In genomic region chr19:7904074-7905020, GRCh38 we compare ENCODE assay signal across 8 cellular contexts. TPM values are rescaled to one million over a fixed set of nuclear protein-coding genes. Genes with fewer than 3 reads are reported as not detected.
DNase-seq lines count a peak whose midpoint lies in the region; ATAC-seq, FAIRE-seq and TF ChIP-seq lines count a peak whose summit lies in the region.

No MANE protein-coding gene starts in this region.

- FAIRE-seq in HepG2 (lab: Jason Lieb, UNC), result no peak

- TSS peak; percentile 39 for BruUV-seq in mammary epithelial cell (replicated peaks; lab: Mats Ljungman, UMichigan)
- no TSS peak for BruUV-seq in HepG2 (replicated peaks; lab: Mats Ljungman, UMichigan)

- H3K9ac ChIP-seq in mammary epithelial cell (ENCODE audit: insufficient read depth, low read length) (peak overlapping the region; percentile 72), HepG2 (ENCODE audit: insufficient read depth, low read depth, low read length) (peak overlapping the region; percentile 81)

- dilution Hi-C loops in mammary epithelial cell (cut with HindIII; ENCODE audit: low sequenced_read_pairs), result no loop called here

- peaks cover 27% of the 10 kb centered on the region for H3K4me1 Mint-ChIP-seq in stimulated activated naive CD8-positive, alpha-beta T cell treated with anti-CD3 and anti-CD28 coated beads, Interleukin-15, Interleukin-2, amounts not matched to agents 100 ng/mL and 50 ng/mL, for 24 hours (ENCODE audit: low read depth)

- in situ Hi-C loops in mammary epithelial cell (cut with MboI; ENCODE audit: low sequenced_read_pairs in 2 of 2), result no loop called here
- in situ Hi-C loops in HepG2 (cut with HindIII; ENCODE audit: extremely low pct_ligation_motif_present, low pct_unique_long_range_greater_than_20kb), result no loop called here

- no peak for TF ChIP-seq RAD21 in HepG2 (CRISPR knock-in tag; IDR thresholded peaks at IDR 0.05)

- H3K79me2 ChIP-seq in mammary epithelial cell (ENCODE audit: insufficient read depth, low read length) (peaks cover 53% of the 10 kb centered on the region), HepG2 (ENCODE audit: insufficient read depth, low read length) (peaks cover 29% of the 10 kb centered on the region)

- H2AFZ ChIP-seq in mammary epithelial cell (ENCODE audit: low read depth, low read length) (peak overlapping the region; percentile 66), HepG2 (ENCODE audit: low read length) (no peak overlapping the region)

- TF ChIP-seq POLR2A in HepG2 (IDR thresholded peaks at IDR 0.05; ENCODE audit: insufficient read depth in 1 of 2, low read depth in 2 of 2, low read length in 2 of 2), result 0 out of 4 replicates have a peak, but pooled peaks have one; percentile 8

- H3K27ac ChIP-seq in mammary epithelial cell (ENCODE audit: insufficient read depth, low read depth, low read length) (peak overlapping the region; percentile 54), HepG2 (ENCODE audit: extremely low read length, insufficient read depth, low read length) (peak overlapping the region; percentile 71)

- CTCF ChIA-PET in mammary epithelial cell (lab: Charles Lee; ENCODE audit: low non-redundant PET) (interaction anchor here (0.6 kb wide), 1 partner anchor 52 kb away, joined by 3 read pairs; no protein-coding TSS in a partner anchor), HepG2 (lab: Yijun Ruan, JAX; ENCODE audit: low intra/inter-chr PET ratio, low total read pairs) (interaction anchor here (1.4 to 2.0 kb wide), 2 partner anchors 34 to 51 kb away, joined by 5 to 8 read pairs; no protein-coding TSS in a partner anchor)

- H3K36me3 ChIP-seq in mammary epithelial cell (ENCODE audit: insufficient read depth, low read length) (no peaks in the 10 kb centered on the region), HepG2 (replicated peaks in 1 of 2; ENCODE audit: control insufficient read depth in 1 of 2, insufficient read depth in 2 of 2, low read length in 2 of 2) (peaks cover 6 to 17% of the 10 kb centered on the region in 2 experiments; a peak in 2 of 5 replicates)

- peak overlapping the region; percentile 60 to 96 (median 64) for H3K4me3 ChIP-seq in mammary epithelial cell (replicated peaks in 1 of 3; ENCODE audit: insufficient read depth in 1 of 3, low read depth in 2 of 3, low read length in 3 of 3)
- H3K4me3 ChIP-seq in HepG2 (replicated peaks in 1 of 3; ENCODE audit: insufficient read depth in 1 of 3, low read depth in 2 of 3, low read length in 3 of 3), result peak overlapping the region; percentile 90 to 100 (median 95)

- no peak for TF ChIP-seq CTCF in mammary epithelial cell (conservative IDR thresholded peaks at IDR 0.05 in 1 of 2, IDR thresholded peaks at IDR 0.05 in 1 of 2; ENCODE audit: extremely low read depth in 1 of 2, insufficient read depth in 1 of 2, low read depth in 1 of 2, low read length in 2 of 2)
- no peak for TF ChIP-seq CTCF in HepG2 (CRISPR knock-in tag; IDR thresholded peaks at IDR 0.05)

- peak overlapping the region; percentile 86 for H3K4me3 Mint-ChIP-seq in stimulated activated naive CD8-positive, alpha-beta T cell treated with anti-CD3 and anti-CD28 coated beads, Interleukin-15, Interleukin-2, amounts not matched to agents 100 ng/mL and 50 ng/mL, for 24 hours

- no peaks in the 10 kb centered on the region for H3K27me3 Mint-ChIP-seq in stimulated activated naive CD8-positive, alpha-beta T cell treated with anti-CD3 and anti-CD28 coated beads, Interleukin-15, Interleukin-2, amounts not matched to agents 100 ng/mL and 50 ng/mL, for 24 hours

- ATAC-seq in HG02759 (IDR thresholded peaks at IDR 0.05; ENCODE audit: unreplicated experiment) (peak; percentile 41), HepG2 (peak; percentile 5; the same call in 2 of the 3 replicates)

- H3K4me2 ChIP-seq in mammary epithelial cell (ENCODE audit: insufficient read depth, low read depth, low read length) (peak overlapping the region; percentile 78), HepG2 (ENCODE audit: low read depth, low read length) (peak overlapping the region; percentile 99)

- H3K9me3 ChIP-seq in mammary epithelial cell (replicated peaks; ENCODE audit: insufficient read depth, low read length) (no peaks in the 10 kb centered on the region), HepG2 (ENCODE audit: low read length) (no peaks in the 10 kb centered on the region)

- TF ChIP-seq EP300 in HepG2 (IDR thresholded peaks at IDR 0.05; ENCODE audit: low read depth in 2 of 2, low read length in 2 of 2) (no peak), HepG2 (CRISPR knock-in tag; IDR thresholded peaks at IDR 0.05; ENCODE audit: borderline replicate concordance) (no peak)

- no peaks in the 10 kb centered on the region for H3K36me3 Mint-ChIP-seq in stimulated activated naive CD8-positive, alpha-beta T cell treated with anti-CD3 and anti-CD28 coated beads, Interleukin-15, Interleukin-2, amounts not matched to agents 100 ng/mL and 50 ng/mL, for 24 hours (ENCODE audit: low read depth)

- H3K27me3 ChIP-seq in mammary epithelial cell (ENCODE audit: insufficient read depth, low read length) (no peaks in the 10 kb centered on the region), HepG2 (ENCODE audit: control insufficient read depth in 1 of 2, insufficient read depth in 2 of 2, low read length in 2 of 2) (no peaks in the 10 kb centered on the region; a peak in 1 of 5 replicates)

- peak overlapping the region; percentile 81 for H3K27ac Mint-ChIP-seq in stimulated activated naive CD8-positive, alpha-beta T cell treated with anti-CD3 and anti-CD28 coated beads, Interleukin-15, Interleukin-2, amounts not matched to agents 100 ng/mL and 50 ng/mL, for 24 hours

- peak; percentile 50 for DNase-seq in activated T-cell treated with anti-CD3 and anti-CD28 coated beads for 48 hours (ENCODE audit: low read depth)
- no peak for DNase-seq in activated T-cell treated with anti-CD3 and anti-CD28 coated beads for 4 hours
- peak; percentile 63 for DNase-seq in RPMI8226
- no peak for DNase-seq in mammary epithelial cell
- no peak for DNase-seq in HepG2 (ENCODE audit: low spot score)
- DNase-seq in pons (ENCODE audit: low spot score), result no peak

- intact Hi-C loops in mammary epithelial cell (cut with micrococcal nuclease) (no loop called here), HepG2 (cut with micrococcal nuclease; ENCODE audit: unreplicated experiment) (no loop called here)

- POLR2A ChIA-PET in HepG2 (lab: Yijun Ruan, JAX), result interaction anchor here (0.9 to 4.9 kb wide), 13 partner anchors 9 to 97 kb away, joined by 3 to 83 read pairs (median 5); partner anchors contain the start of genes LRRC8E, SNAPC2 and TIMM44

- H3K9me3 Mint-ChIP-seq in stimulated activated naive CD8-positive, alpha-beta T cell treated with anti-CD3 and anti-CD28 coated beads, Interleukin-15, Interleukin-2, amounts not matched to agents 100 ng/mL and 50 ng/mL, for 24 hours, result no peaks in the 10 kb centered on the region

- no peaks in the 10 kb centered on the region for H4K20me1 ChIP-seq in mammary epithelial cell (ENCODE audit: insufficient read depth, low read length)
- peaks cover 13% of the 10 kb centered on the region; the same call in 1 of the 2 replicates for H4K20me1 ChIP-seq in HepG2 (ENCODE audit: insufficient read depth, low read length)

- 5% methylated on average over 24 of the region's 68 CpGs for WGBS in mammary epithelial cell (ENCODE audit: low coverage, missing lambda C conversion rate)
- WGBS in HepG2 (ENCODE audit: low lambda C conversion rate), result 24% methylated on average over 18 of the region's 68 CpGs

- peaks cover 19% of the 10 kb centered on the region for H3K4me1 ChIP-seq in mammary epithelial cell (ENCODE audit: insufficient read depth, low read length)
- peaks cover 43% of the 10 kb centered on the region for H3K4me1 ChIP-seq in HepG2 (ENCODE audit: insufficient read depth, low read length)

RNA-seq across cellular contexts. Expression of gene MAP2K7, which starts 0.7 kb away (rescaled TPM):
- total RNA-seq in mammary epithelial cell (10 to 100 TPM; 11.3 to 33.3 TPM), HepG2 (2016; rRNA removed; fragmentation: Illumina TruSeq; extraction: Trizol) (8.7 and 10.8 TPM in 2 replicates)
- polyA plus RNA-seq in mammary epithelial cell (10.7 TPM), HepG2 (2011; rRNA removed) (9.0 and 14.8 TPM in 2 replicates)
- 4.9 TPM for polyA minus RNA-seq in mammary epithelial cell
- 3.9 and 4.1 TPM in 2 replicates for total RNA-seq in HepG2 (2016; cell fraction: cytosol; rRNA removed; fragmentation: Illumina TruSeq; extraction: Trizol; ENCODE audit: low read depth)
- total RNA-seq in HepG2 (2016; cell fraction: insoluble cytoplasmic fraction; rRNA removed; fragmentation: Illumina TruSeq; extraction: Trizol), result 7.6 and 11.7 TPM in 2 replicates
- total RNA-seq in HepG2 (2016; cell fraction: membrane; rRNA removed; fragmentation: Illumina TruSeq; extraction: Trizol), result 11.5 and 13.1 TPM in 2 replicates
- 8.3 and 8.5 TPM in 2 replicates for total RNA-seq in HepG2 (2016; cell fraction: nucleus; rRNA removed; fragmentation: Illumina TruSeq; extraction: Trizol)
- 8.8 and 11.2 TPM in 2 replicates for polyA plus RNA-seq in HepG2 (2011; cell fraction: cytosol; rRNA removed)
- polyA plus RNA-seq in HepG2 (2011; cell fraction: nucleus; rRNA removed), result 42.0 and 50.6 TPM in 2 replicates
- polyA plus RNA-seq in HepG2 (2012), result 17.3 and 19.9 TPM in 2 replicates
- 3.9 and 4.4 TPM in 2 replicates for polyA plus RNA-seq in HepG2 (2016; cell fraction: cytosol; fragmentation: Illumina TruSeq; extraction: Trizol; ENCODE audit: low read depth)
- polyA plus RNA-seq in HepG2 (2016; cell fraction: insoluble cytoplasmic fraction; fragmentation: Illumina TruSeq; extraction: Trizol; ENCODE audit: low read depth), result 10.5 and 15.1 TPM in 2 replicates
- 8.5 and 10.6 TPM in 2 replicates for polyA plus RNA-seq in HepG2 (2016; cell fraction: membrane; fragmentation: Illumina TruSeq; extraction: Trizol; ENCODE audit: low read depth)
- 25.7 and 31.5 TPM in 2 replicates for polyA plus RNA-seq in HepG2 (2016; cell fraction: nucleus; fragmentation: Illumina TruSeq; extraction: Trizol; ENCODE audit: insufficient read depth, low read depth)
- polyA minus RNA-seq in HepG2 (2011; rRNA and poly(A)+ RNA removed; ENCODE audit: low replicate concordance), result 17.6 and 23.5 TPM in 2 replicates
- polyA minus RNA-seq in HepG2 (2011; cell fraction: cytosol; rRNA and poly(A)+ RNA removed), result 10.0 and 13.0 TPM in 2 replicates
- polyA minus RNA-seq in HepG2 (2011; cell fraction: nucleus; rRNA and poly(A)+ RNA removed), result 11.2 and 11.7 TPM in 2 replicates

RNA-seq across cellular contexts. Expression of gene TGFBR3L, which starts 10.3 kb away (rescaled TPM):
- 1 to 10 TPM; 1.2 to 1.4 TPM for total RNA-seq in mammary epithelial cell
- 0.23 TPM for polyA plus RNA-seq in mammary epithelial cell
- polyA minus RNA-seq in mammary epithelial cell, result not detected
- total RNA-seq in HepG2 (2016; rRNA removed; fragmentation: Illumina TruSeq; extraction: Trizol), result 0.83 and 1.0 TPM in 2 replicates
- total RNA-seq in HepG2 (2016; cell fraction: cytosol; rRNA removed; fragmentation: Illumina TruSeq; extraction: Trizol; ENCODE audit: low read depth), result 3.2 and 3.7 TPM in 2 replicates
- total RNA-seq in HepG2 (2016; cell fraction: insoluble cytoplasmic fraction; rRNA removed; fragmentation: Illumina TruSeq; extraction: Trizol), result 0.56 and 1.1 TPM in 2 replicates
- 1.6 and 2.1 TPM in 2 replicates for total RNA-seq in HepG2 (2016; cell fraction: membrane; rRNA removed; fragmentation: Illumina TruSeq; extraction: Trizol)
- total RNA-seq in HepG2 (2016; cell fraction: nucleus; rRNA removed; fragmentation: Illumina TruSeq; extraction: Trizol), result 0.81 TPM in 1 of 2 replicates, not detected in the other
- polyA plus RNA-seq in HepG2 (2011; rRNA removed), result 0.14 and 0.20 TPM in 2 replicates
- polyA plus RNA-seq in HepG2 (2011; cell fraction: cytosol; rRNA removed), result 0.25 and 0.55 TPM in 2 replicates
- polyA plus RNA-seq in HepG2 (2011; cell fraction: nucleus; rRNA removed), result 1.0 and 1.6 TPM in 2 replicates
- polyA plus RNA-seq in HepG2 (2012), result 0.25 and 0.69 TPM in 2 replicates
- 7.2 and 8.1 TPM in 2 replicates for polyA plus RNA-seq in HepG2 (2016; cell fraction: cytosol; fragmentation: Illumina TruSeq; extraction: Trizol; ENCODE audit: low read depth)
- polyA plus RNA-seq in HepG2 (2016; cell fraction: insoluble cytoplasmic fraction; fragmentation: Illumina TruSeq; extraction: Trizol; ENCODE audit: low read depth), result 0.49 and 1.4 TPM in 2 replicates
- 4.1 and 4.2 TPM in 2 replicates for polyA plus RNA-seq in HepG2 (2016; cell fraction: membrane; fragmentation: Illumina TruSeq; extraction: Trizol; ENCODE audit: low read depth)
- polyA plus RNA-seq in HepG2 (2016; cell fraction: nucleus; fragmentation: Illumina TruSeq; extraction: Trizol; ENCODE audit: insufficient read depth, low read depth), result 0.90 and 1.3 TPM in 2 replicates
- polyA minus RNA-seq in HepG2 (2011; rRNA and poly(A)+ RNA removed; ENCODE audit: low replicate concordance), result 0.30 and 1.5 TPM in 2 replicates
- polyA minus RNA-seq in HepG2 (2011; cell fraction: cytosol; rRNA and poly(A)+ RNA removed), result not detected in 2 replicates
- polyA minus RNA-seq in HepG2 (2011; cell fraction: nucleus; rRNA and poly(A)+ RNA removed), result not detected in 2 replicates

RNA-seq across cellular contexts. Expression of gene SNAPC2, which starts 15.8 kb away (rescaled TPM):
- total RNA-seq in mammary epithelial cell, result 10 to 100 TPM; 11.2 to 27.2 TPM
- 11.5 TPM for polyA plus RNA-seq in mammary epithelial cell
- 1.6 TPM for polyA minus RNA-seq in mammary epithelial cell
- total RNA-seq in HepG2 (2016; rRNA removed; fragmentation: Illumina TruSeq; extraction: Trizol), result 9.5 and 10.2 TPM in 2 replicates
- total RNA-seq in HepG2 (2016; cell fraction: cytosol; rRNA removed; fragmentation: Illumina TruSeq; extraction: Trizol; ENCODE audit: low read depth), result 3.3 and 4.0 TPM in 2 replicates
- 8.2 and 10.9 TPM in 2 replicates for total RNA-seq in HepG2 (2016; cell fraction: insoluble cytoplasmic fraction; rRNA removed; fragmentation: Illumina TruSeq; extraction: Trizol)
- total RNA-seq in HepG2 (2016; cell fraction: membrane; rRNA removed; fragmentation: Illumina TruSeq; extraction: Trizol), result 6.9 and 7.4 TPM in 2 replicates
- 3.7 and 5.2 TPM in 2 replicates for total RNA-seq in HepG2 (2016; cell fraction: nucleus; rRNA removed; fragmentation: Illumina TruSeq; extraction: Trizol)
- polyA plus RNA-seq in HepG2 (2011; rRNA removed), result 12.7 and 14.9 TPM in 2 replicates
- polyA plus RNA-seq in HepG2 (2011; cell fraction: cytosol; rRNA removed), result 8.4 and 15.7 TPM in 2 replicates
- polyA plus RNA-seq in HepG2 (2011; cell fraction: nucleus; rRNA removed), result 12.8 and 13.8 TPM in 2 replicates
- 11.7 and 16.4 TPM in 2 replicates for polyA plus RNA-seq in HepG2 (2012)
- 3.7 and 4.1 TPM in 2 replicates for polyA plus RNA-seq in HepG2 (2016; cell fraction: cytosol; fragmentation: Illumina TruSeq; extraction: Trizol; ENCODE audit: low read depth)
- 11.2 and 15.9 TPM in 2 replicates for polyA plus RNA-seq in HepG2 (2016; cell fraction: insoluble cytoplasmic fraction; fragmentation: Illumina TruSeq; extraction: Trizol; ENCODE audit: low read depth)
- polyA plus RNA-seq in HepG2 (2016; cell fraction: membrane; fragmentation: Illumina TruSeq; extraction: Trizol; ENCODE audit: low read depth), result 6.9 and 8.4 TPM in 2 replicates
- 13.1 and 13.7 TPM in 2 replicates for polyA plus RNA-seq in HepG2 (2016; cell fraction: nucleus; fragmentation: Illumina TruSeq; extraction: Trizol; ENCODE audit: insufficient read depth, low read depth)
- 8.5 and 12.6 TPM in 2 replicates for polyA minus RNA-seq in HepG2 (2011; rRNA and poly(A)+ RNA removed; ENCODE audit: low replicate concordance)
- polyA minus RNA-seq in HepG2 (2011; cell fraction: cytosol; rRNA and poly(A)+ RNA removed), result 7.2 and 7.8 TPM in 2 replicates
- polyA minus RNA-seq in HepG2 (2011; cell fraction: nucleus; rRNA and poly(A)+ RNA removed), result 1.7 and 4.4 TPM in 2 replicates

RNA-seq across cellular contexts. Expression of gene LRRC8E, which starts 16.0 kb away (rescaled TPM):
- 10 to 100 TPM in 1 of 2 donors, 1 to 10 TPM in 1; 8.5 to 14.2 TPM for total RNA-seq in mammary epithelial cell
- 6.5 TPM for polyA plus RNA-seq in mammary epithelial cell
- 11.8 TPM for polyA minus RNA-seq in mammary epithelial cell
- total RNA-seq in HepG2 (2016; rRNA removed; fragmentation: Illumina TruSeq; extraction: Trizol), result 4.0 and 8.0 TPM in 2 replicates
- 0.97 and 1.0 TPM in 2 replicates for total RNA-seq in HepG2 (2016; cell fraction: cytosol; rRNA removed; fragmentation: Illumina TruSeq; extraction: Trizol; ENCODE audit: low read depth)
- 4.0 and 9.1 TPM in 2 replicates for total RNA-seq in HepG2 (2016; cell fraction: insoluble cytoplasmic fraction; rRNA removed; fragmentation: Illumina TruSeq; extraction: Trizol)
- total RNA-seq in HepG2 (2016; cell fraction: membrane; rRNA removed; fragmentation: Illumina TruSeq; extraction: Trizol), result 2.2 and 3.4 TPM in 2 replicates
- 7.5 and 8.2 TPM in 2 replicates for total RNA-seq in HepG2 (2016; cell fraction: nucleus; rRNA removed; fragmentation: Illumina TruSeq; extraction: Trizol)
- 10.3 and 14.6 TPM in 2 replicates for polyA plus RNA-seq in HepG2 (2011; rRNA removed)
- polyA plus RNA-seq in HepG2 (2011; cell fraction: cytosol; rRNA removed), result 6.6 and 7.8 TPM in 2 replicates
- polyA plus RNA-seq in HepG2 (2011; cell fraction: nucleus; rRNA removed), result 7.6 and 8.4 TPM in 2 replicates
- polyA plus RNA-seq in HepG2 (2012), result 10.1 and 12.0 TPM in 2 replicates
- 0.41 and 0.42 TPM in 2 replicates for polyA plus RNA-seq in HepG2 (2016; cell fraction: cytosol; fragmentation: Illumina TruSeq; extraction: Trizol; ENCODE audit: low read depth)
- polyA plus RNA-seq in HepG2 (2016; cell fraction: insoluble cytoplasmic fraction; fragmentation: Illumina TruSeq; extraction: Trizol; ENCODE audit: low read depth), result 2.8 and 3.6 TPM in 2 replicates
- 0.65 and 1.00 TPM in 2 replicates for polyA plus RNA-seq in HepG2 (2016; cell fraction: membrane; fragmentation: Illumina TruSeq; extraction: Trizol; ENCODE audit: low read depth)
- polyA plus RNA-seq in HepG2 (2016; cell fraction: nucleus; fragmentation: Illumina TruSeq; extraction: Trizol; ENCODE audit: insufficient read depth, low read depth), result 8.0 and 10.3 TPM in 2 replicates
- 13.5 and 26.2 TPM in 2 replicates for polyA minus RNA-seq in HepG2 (2011; rRNA and poly(A)+ RNA removed; ENCODE audit: low replicate concordance)
- 10.5 and 13.4 TPM in 2 replicates for polyA minus RNA-seq in HepG2 (2011; cell fraction: cytosol; rRNA and poly(A)+ RNA removed)
- 5.5 and 7.0 TPM in 2 replicates for polyA minus RNA-seq in HepG2 (2011; cell fraction: nucleus; rRNA and poly(A)+ RNA removed)

RNA-seq across cellular contexts. Expression of gene CTXN1, which starts 21.6 kb away (rescaled TPM):
- total RNA-seq in mammary epithelial cell, result 10 to 100 TPM in 1 of 2 donors, 1 to 10 TPM in 1; 3.3 to 13.3 TPM
- 2.1 TPM for polyA plus RNA-seq in mammary epithelial cell
- 0.36 TPM for polyA minus RNA-seq in mammary epithelial cell
- total RNA-seq in HepG2 (2016; rRNA removed; fragmentation: Illumina TruSeq; extraction: Trizol), result 0.11 and 0.36 TPM in 2 replicates
- 0.35 and 0.71 TPM in 2 replicates for total RNA-seq in HepG2 (2016; cell fraction: cytosol; rRNA removed; fragmentation: Illumina TruSeq; extraction: Trizol; ENCODE audit: low read depth)
- total RNA-seq in HepG2 (2016; cell fraction: insoluble cytoplasmic fraction; rRNA removed; fragmentation: Illumina TruSeq; extraction: Trizol), result 0.15 and 0.26 TPM in 2 replicates
- total RNA-seq in HepG2 (2016; cell fraction: membrane; rRNA removed; fragmentation: Illumina TruSeq; extraction: Trizol), result 0.71 and 0.83 TPM in 2 replicates
- not detected in 2 replicates for total RNA-seq in HepG2 (2016; cell fraction: nucleus; rRNA removed; fragmentation: Illumina TruSeq; extraction: Trizol)
- 0.12 TPM in 1 of 2 replicates, not detected in the other for polyA plus RNA-seq in HepG2 (2011; rRNA removed)
- polyA plus RNA-seq in HepG2 (2011; cell fraction: cytosol; rRNA removed), result 0.09 and 0.27 TPM in 2 replicates
- polyA plus RNA-seq in HepG2 (2011; cell fraction: nucleus; rRNA removed), result 0.13 and 0.17 TPM in 2 replicates
- polyA plus RNA-seq in HepG2 (2012), result not detected in 2 replicates
- 4.0 and 4.4 TPM in 2 replicates for polyA plus RNA-seq in HepG2 (2016; cell fraction: cytosol; fragmentation: Illumina TruSeq; extraction: Trizol; ENCODE audit: low read depth)
- polyA plus RNA-seq in HepG2 (2016; cell fraction: insoluble cytoplasmic fraction; fragmentation: Illumina TruSeq; extraction: Trizol; ENCODE audit: low read depth), result 1.2 and 1.6 TPM in 2 replicates
- polyA plus RNA-seq in HepG2 (2016; cell fraction: membrane; fragmentation: Illumina TruSeq; extraction: Trizol; ENCODE audit: low read depth), result 3.9 and 4.4 TPM in 2 replicates
- polyA plus RNA-seq in HepG2 (2016; cell fraction: nucleus; fragmentation: Illumina TruSeq; extraction: Trizol; ENCODE audit: insufficient read depth, low read depth), result 0.75 and 1.4 TPM in 2 replicates
- polyA minus RNA-seq in HepG2 (2011; rRNA and poly(A)+ RNA removed; ENCODE audit: low replicate concordance), result 0.12 and 1.4 TPM in 2 replicates
- polyA minus RNA-seq in HepG2 (2011; cell fraction: cytosol; rRNA and poly(A)+ RNA removed), result 0.62 TPM in 1 of 2 replicates, not detected in the other
- polyA minus RNA-seq in HepG2 (2011; cell fraction: nucleus; rRNA and poly(A)+ RNA removed), result 0.39 TPM in 1 of 2 replicates, not detected in the other

Comparison
In these comparisons a context has a peak if more than half of its experiments do, and no peak if none do; other contexts are left out.
1. DNase-seq: peak in activated T-cell treated with anti-CD3 and anti-CD28 coated beads for 48 hours (single experiment) and RPMI8226 (single experiment); none in activated T-cell treated with anti-CD3 and anti-CD28 coated beads for 4 hours (single experiment), mammary epithelial cell (single experiment), HepG2 (single experiment) and pons (single experiment).